Comparison of ENCODE assay signal across 33 cellular contexts in the genomic region with DNA sequence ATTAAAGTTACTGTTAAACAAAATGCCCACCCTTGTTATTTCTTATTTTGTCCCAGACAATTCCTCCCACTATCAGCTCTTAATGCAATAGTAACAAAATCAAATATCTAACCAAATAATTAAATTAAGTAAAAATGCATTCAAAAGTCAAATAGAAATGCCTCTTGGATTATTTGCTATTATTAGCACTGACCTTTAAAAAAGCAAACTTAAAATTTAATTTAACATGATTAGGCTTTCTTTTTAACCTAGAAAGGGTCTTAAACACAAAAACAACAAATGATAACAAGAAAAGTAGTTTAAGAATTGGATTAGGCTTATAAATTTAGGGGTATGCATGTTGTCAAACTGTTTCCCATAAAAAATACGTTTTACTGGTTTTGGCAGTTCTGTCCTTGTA.
"Had no signal": no experiment of that assay in that cellular context is flagged by ENCODE, and none has a peak within 500 bp of the region (broad histone marks: within the 10 kb centered on the region; RNA-seq: fewer than 3 reads in every experiment).

No MANE protein-coding gene starts in this region.

- ATAC-seq: activated CD8-positive, alpha-beta T cell treated with anti-CD3 and anti-CD28 coated beads for 36 hours; activated naive CD4-positive, alpha-beta T cell treated with anti-CD3 and anti-CD28 coated beads, Interleukin-2, amount 50 U/mL, for 72 hours; activated T-cell treated with anti-CD3 and anti-CD28 coated beads, Interleukin-2, amount 50 U/mL, for 4 hours; activated T-cell treated with anti-CD3 and anti-CD28 coated beads, Interleukin-2, amount 50 U/mL, for 72 hours; activated T-helper 17 cell treated with anti-CD3 and anti-CD28 coated beads, Interleukin-2, amount 50 U/mL, for 72 hours; body of pancreas had no signal

- H3K4me1 ChIP-seq: body of pancreas, breast epithelium had no signal

- DNase-seq: activated B cell treated with CpG ODN at 0.5 μM for 24 hours; activated CD4-positive, alpha-beta memory T cell treated with anti-CD3 and anti-CD28 coated beads for 36 hours; activated CD4-positive, alpha-beta T cell treated with anti-CD3 and anti-CD28 coated beads for 4 hours; activated CD4-positive, alpha-beta T cell treated with anti-CD3 and anti-CD28 coated beads, Interleukin-2, amount 10 ng/mL, durations not matched to agents 24 days and 14 days; activated CD4-positive, alpha-beta T cell treated with anti-CD3 and anti-CD28 coated beads, Interleukin-2, amount 50 U/mL, for 1 hour; activated CD4-positive, alpha-beta T cell treated with anti-CD3 and anti-CD28 coated beads, Interleukin-2, amount 50 U/mL, for 4 hours; activated CD4-positive, CD25-positive, alpha-beta regulatory T cell treated with anti-CD3 and anti-CD28 coated beads, Interleukin-2, amount 50 U/mL, for 72 hours; activated CD8-positive, alpha-beta memory T cell treated with anti-CD3 and anti-CD28 coated beads, Interleukin-2, amount 50 U/mL, for 4 hours; activated CD8-positive, alpha-beta T cell treated with anti-CD3 and anti-CD28 coated beads for 36 hours; activated effector memory CD4-positive, alpha-beta T cell treated with anti-CD3 and anti-CD28 coated beads, Interleukin-2, amount 50 U/mL, for 16 hours; activated gamma-delta T cell treated with Interleukin-2 at 50 U/mL for 16 hours; activated naive CD4-positive, alpha-beta T cell; activated naive CD4-positive, alpha-beta T cell treated with anti-CD3 and anti-CD28 coated beads for 36 hours; activated naive CD4-positive, alpha-beta T cell treated with anti-CD3 and anti-CD28 coated beads, Interleukin-2, amount 50 U/mL, for 16 hours; activated naive CD8-positive, alpha-beta T cell treated with anti-CD3 and anti-CD28 coated beads for 36 hours; activated T-cell treated with anti-CD3 and anti-CD28 coated beads for 4 hours; activated T-cell treated with anti-CD3 and anti-CD28 coated beads, Interleukin-2, amount 50 U/mL, for 1 hour; activated T-cell treated with anti-CD3 and anti-CD28 coated beads, Interleukin-2, amount 50 U/mL, for 4 hours; activated T-cell treated with anti-CD3 and anti-CD28 coated beads, Interleukin-2, amount 50 U/mL, for 72 hours; adrenal gland; amniotic stem cell; aorta; body of pancreas; brain microvascular endothelial cell; central memory CD4-positive, alpha-beta T cell; T-helper 1 cell; T-helper 2 cell; T-helper 9 cell had no signal

- FAIRE-seq: astrocyte had no signal

- H3K27ac ChIP-seq: adrenal gland, body of pancreas, brain microvascular endothelial cell, breast epithelium, VCaP had no signal

- H3K36me3 ChIP-seq: adrenal gland, brain microvascular endothelial cell, breast epithelium had no signal

- H3K4me3 ChIP-seq: adrenal gland, body of pancreas, breast epithelium had no signal

- H3K9me3 ChIP-seq: adrenal gland, body of pancreas, breast epithelium had no signal

- H3K27me3 ChIP-seq: adrenal gland, body of pancreas, brain microvascular endothelial cell, breast epithelium had no signal
